Comparison of ENCODE assay signal across 8 cellular contexts in genomic region chr6:32192608-32193039, GRCh38. TPM values are rescaled to one million over a fixed set of nuclear protein-coding genes. Genes with fewer than 3 reads are reported as not detected.
A peak's percentile ranks its signal among the peaks of the same experiment; 100 is the strongest.
DNase-seq lines count a peak whose midpoint lies in the region; ATAC-seq lines count a peak whose summit lies in the region.

GPSM3 (minus strand) TSS chr6:32192643; CDS start chr6:32192513, 130 bp downstream.

- H3K4me3 Mint-ChIP-seq in activated CD4-positive, alpha-beta T cell treated with anti-CD3 and anti-CD28 coated beads, Interleukin-2, amount 10 ng/mL, durations not matched to agents 7 days and 5 days = peak within 1 kb of the TSS; percentile 100
- H3K4me3 Mint-ChIP-seq in natural killer cell treated with Interleukin-12 subunit alpha and Interleukin-12 subunit beta and Interleukin-15 and Interleukin-18, amount 100 ng/mL, for 72 hours = peak within 1 kb of the TSS; percentile 90

- peak within 1 kb of the TSS; percentile 97 for H3K27ac Mint-ChIP-seq in activated CD4-positive, alpha-beta T cell treated with anti-CD3 and anti-CD28 coated beads, Interleukin-2, amount 10 ng/mL, durations not matched to agents 7 days and 5 days
- H3K27ac Mint-ChIP-seq in natural killer cell treated with Interleukin-12 subunit alpha and Interleukin-12 subunit beta and Interleukin-15 and Interleukin-18, amount 100 ng/mL, for 72 hours = peak within 1 kb of the TSS; percentile 96 to 98

- H3K9me3 ChIP-seq in KOPT-K1 (ENCODE audit: insufficient read depth, low read length, poor library complexity, severe bottlenecking) = no peaks in the 10 kb centered on the region

- H3K4me1 Mint-ChIP-seq in activated CD4-positive, alpha-beta T cell treated with anti-CD3 and anti-CD28 coated beads, Interleukin-2, amount 10 ng/mL, durations not matched to agents 7 days and 5 days = peaks cover 48% of the 10 kb centered on the region
- H3K4me1 Mint-ChIP-seq in natural killer cell treated with Interleukin-12 subunit alpha and Interleukin-12 subunit beta and Interleukin-15 and Interleukin-18, amount 100 ng/mL, for 72 hours (ENCODE audit: low read depth in 2 of 2) = peaks cover 59 to 61% of the 10 kb centered on the region in 2 donors

- in situ Hi-C loops in endometrial microvascular endothelial cells (cut with HindIII; ENCODE audit: inconsistent ontology term, low pct_unique_long_range_greater_than_20kb, low sequenced_read_pairs) = no loop called here

- POLR2A ChIA-PET in activated CD4-positive, alpha-beta T cell treated with anti-CD3 and anti-CD28 coated beads, Interleukin-2, amount 10 ng/mL, durations not matched to agents 7 days and 5 days (lab: Charles Lee) = interaction anchor here (1.0 kb wide), 1 partner anchor 64 kb away, joined by 3 read pairs; no protein-coding TSS in a partner anchor

- no peaks in the 10 kb centered on the region for H3K27me3 Mint-ChIP-seq in activated CD4-positive, alpha-beta T cell treated with anti-CD3 and anti-CD28 coated beads, Interleukin-2, amount 10 ng/mL, durations not matched to agents 7 days and 5 days
- no peaks in the 10 kb centered on the region for H3K27me3 Mint-ChIP-seq in natural killer cell treated with Interleukin-12 subunit alpha and Interleukin-12 subunit beta and Interleukin-15 and Interleukin-18, amount 100 ng/mL, for 72 hours

- H3K27ac ChIP-seq in KOPT-K1 (ENCODE audit: low read depth, low read length, poor library complexity, severe bottlenecking) = peak within 1 kb of the TSS; percentile 98

- DNase-seq in CD1c-positive myeloid dendritic cell (ENCODE audit: extremely low spot score) = peak; percentile 65
- DNase-seq in activated CD4-positive, alpha-beta T cell treated with anti-CD3 and anti-CD28 coated beads, Interleukin-2, amount 10 ng/mL, durations not matched to agents 7 days and 5 days = peak; percentile 73
- peak; percentile 76 for DNase-seq in natural killer cell treated with Interleukin-12 subunit alpha and Interleukin-12 subunit beta and Interleukin-15 and Interleukin-18, amount 100 ng/mL, for 72 hours (ENCODE audit: low spot score)
- no peak for DNase-seq in RKO (ENCODE audit: low spot score)

- H3K36me3 ChIP-seq in KOPT-K1 (ENCODE audit: insufficient read depth, low read length) = peaks cover 7% of the 10 kb centered on the region

- peaks cover 38% of the 10 kb centered on the region for H3K36me3 Mint-ChIP-seq in activated CD4-positive, alpha-beta T cell treated with anti-CD3 and anti-CD28 coated beads, Interleukin-2, amount 10 ng/mL, durations not matched to agents 7 days and 5 days (ENCODE audit: low read depth)
- peaks cover 8% of the 10 kb centered on the region for H3K36me3 Mint-ChIP-seq in natural killer cell treated with Interleukin-12 subunit alpha and Interleukin-12 subunit beta and Interleukin-15 and Interleukin-18, amount 100 ng/mL, for 72 hours

- no peak for ATAC-seq in natural killer cell treated with Interleukin-12 subunit alpha and Interleukin-12 subunit beta and Interleukin-15 and Interleukin-18, amount 100 ng/mL, for 72 hours
- ATAC-seq in GM19035 (IDR thresholded peaks at IDR 0.05; ENCODE audit: unreplicated experiment) (no peak), GM21717 (IDR thresholded peaks at IDR 0.05; ENCODE audit: unreplicated experiment) (no peak)

- CTCF ChIA-PET in activated CD4-positive, alpha-beta T cell treated with anti-CD3 and anti-CD28 coated beads, Interleukin-2, amount 10 ng/mL, durations not matched to agents 7 days and 5 days (lab: Charles Lee) = interaction anchor here (0.6 to 1.2 kb wide), 2 partner anchors 13 to 49 kb away, joined by 5 to 6 read pairs; no protein-coding TSS in a partner anchor

- no peaks in the 10 kb centered on the region for H3K9me3 Mint-ChIP-seq in activated CD4-positive, alpha-beta T cell treated with anti-CD3 and anti-CD28 coated beads, Interleukin-2, amount 10 ng/mL, durations not matched to agents 7 days and 5 days
- H3K9me3 Mint-ChIP-seq in natural killer cell treated with Interleukin-12 subunit alpha and Interleukin-12 subunit beta and Interleukin-15 and Interleukin-18, amount 100 ng/mL, for 72 hours = no peaks in the 10 kb centered on the region

RNA-seq across cellular contexts. Expression of gene GPSM3, which starts in this region (rescaled TPM):
- total RNA-seq in activated CD4-positive, alpha-beta T cell treated with anti-CD3 and anti-CD28 coated beads, Interleukin-2, amount 10 ng/mL, durations not matched to agents 7 days and 5 days = 100 to 1,000 TPM; 274 to 282 TPM
- 31.0 TPM for total RNA-seq in endometrial microvascular endothelial cells (ENCODE audit: inconsistent ontology term)
- 100 to 1,000 TPM; 131 to 143 TPM for total RNA-seq in natural killer cell treated with Interleukin-12 subunit alpha and Interleukin-12 subunit beta and Interleukin-15 and Interleukin-18, amount 100 ng/mL, for 72 hours
